In genomic region chr1:111801071-111801850, GRCh38 we compare ENCODE assay signal across 17 cellular contexts. TPM values are rescaled to one million over a fixed set of nuclear protein-coding genes. Genes with fewer than 3 reads are reported as not detected.
DNase-seq lines count a peak whose midpoint lies in the region; ATAC-seq and TF ChIP-seq lines count a peak whose summit lies in the region.
"Had no signal": no experiment of that assay in that cellular context is flagged by ENCODE, and none has a peak within 500 bp of the region (broad histone marks: within the 10 kb centered on the region; RNA-seq: fewer than 3 reads in every experiment).

No MANE protein-coding gene starts in this region.

- no peak overlapping the region for H3K9ac ChIP-seq in HCT116 (ENCODE audit: low read length)
- H3K9ac ChIP-seq in endodermal cell (ENCODE audit: extremely low read depth, low read length, poor library complexity, severe bottlenecking): no peak overlapping the region

- H2AFZ ChIP-seq in HCT116 (ENCODE audit: low read depth, low read length, poor library complexity, severe bottlenecking): no peak overlapping the region

- 90 to 92% methylated on average over 7 to 13 of the region's 13 CpGs for WGBS in endodermal cell (ENCODE audit: insufficient coverage in 1 of 2, insufficient read length in 1 of 2), 2 experiments
- WGBS in right lobe of liver (ENCODE audit: insufficient coverage, low coverage, low lambda C conversion rate, missing lambda C conversion rate): 85% methylated on average over 5 of the region's 13 CpGs

- H3K9me3 Mint-ChIP-seq in endodermal cell: peaks cover 3% of the 10 kb centered on the region
- H3K9me3 Mint-ChIP-seq: activated CD4-positive, alpha-beta T cell treated with anti-CD3 and anti-CD28 coated beads, Interleukin-2, amount 10 ng/mL, durations not matched to agents 24 days and 14 days; natural killer cell had no signal

- no peaks in the 10 kb centered on the region for H3K4me1 Mint-ChIP-seq in endodermal cell
- H3K4me1 Mint-ChIP-seq: activated CD4-positive, alpha-beta T cell treated with anti-CD3 and anti-CD28 coated beads, Interleukin-2, amount 10 ng/mL, durations not matched to agents 24 days and 14 days; activated naive CD8-positive, alpha-beta T cell treated with anti-CD3 and anti-CD28 coated beads for 36 hours had no signal

- TF ChIP-seq RAD21 in HCT116 (IDR thresholded peaks at IDR 0.05; ENCODE audit: low read depth): peak; percentile 33; the same call in 1 of the 2 replicates

- H3K27ac Mint-ChIP-seq in endodermal cell: no peak overlapping the region
- H3K27ac Mint-ChIP-seq: activated CD4-positive, alpha-beta T cell treated with anti-CD3 and anti-CD28 coated beads, Interleukin-2, amount 10 ng/mL, durations not matched to agents 24 days and 14 days; activated naive CD8-positive, alpha-beta T cell treated with anti-CD3 and anti-CD28 coated beads for 36 hours; natural killer cell had no signal

- BruUV-seq in HCT116 (replicated peaks; lab: Mats Ljungman, UMichigan): no TSS peak

- RAD21 ChIA-PET in HCT116 (lab: Charles Lee; ENCODE audit: low non-redundant PET in 1 of 2, low total read pairs in 2 of 2, uncharacterized antibody in 2 of 2, unreplicated experiment in 2 of 2): no interaction called here

- no peaks in the 10 kb centered on the region for H3K36me3 Mint-ChIP-seq in endodermal cell (ENCODE audit: low read depth)
- H3K36me3 Mint-ChIP-seq: activated naive CD8-positive, alpha-beta T cell treated with anti-CD3 and anti-CD28 coated beads for 36 hours; natural killer cell had no signal

- H3K27me3 ChIP-seq in HCT116 (ENCODE audit: insufficient read depth, low read length) (peaks cover 10% of the 10 kb centered on the region; the same call in 1 of the 2 replicates), endodermal cell (ENCODE audit: control insufficient read depth, insufficient read depth, low read length, poor library complexity, severe bottlenecking) (no peaks in the 10 kb centered on the region), right lobe of liver (no peaks in the 10 kb centered on the region)

- H3K4me3 ChIP-seq in HCT116 (replicated peaks in 1 of 2; ENCODE audit: low read depth in 1 of 2, low read length in 2 of 2) (no peak overlapping the region), endodermal cell (ENCODE audit: low read length) (no peak overlapping the region), right lobe of liver (no peak overlapping the region)

- no peaks in the 10 kb centered on the region for H3K9me2 ChIP-seq in HCT116 (ENCODE audit: insufficient read depth)

- TF ChIP-seq POLR2A in HCT116 (IDR thresholded peaks at IDR 0.05; ENCODE audit: borderline replicate concordance, extremely low read depth, insufficient read depth, insufficient read length) (no peak), right lobe of liver (IDR thresholded peaks at IDR 0.05) (no peak)

- no peaks in the 10 kb centered on the region for H4K20me1 ChIP-seq in HCT116 (ENCODE audit: insufficient read depth)

- no peaks in the 10 kb centered on the region for H3K9me3 ChIP-seq in HCT116 (ENCODE audit: control insufficient read depth in 1 of 2, insufficient read depth in 1 of 2, low read depth in 1 of 2, low read length in 2 of 2)
- peaks cover 10% of the 10 kb centered on the region for H3K9me3 ChIP-seq in endodermal cell (ENCODE audit: control insufficient read depth, low read length)
- H3K9me3 ChIP-seq in right lobe of liver: no peaks in the 10 kb centered on the region

- CTCF ChIA-PET in HCT116 (lab: Charles Lee): no interaction called here

- peaks cover 3% of the 10 kb centered on the region for H3K27me3 Mint-ChIP-seq in endodermal cell (ENCODE audit: insufficient read depth)
- H3K27me3 Mint-ChIP-seq: activated naive CD8-positive, alpha-beta T cell treated with anti-CD3 and anti-CD28 coated beads for 36 hours had no signal

- H3K79me2 ChIP-seq in HCT116 (ENCODE audit: insufficient read depth, low read length): no peaks in the 10 kb centered on the region

- ATAC-seq in HCT116: peak; percentile 53
- peak in 3 of 4 donors; percentile 45 to 76 (median 57) for ATAC-seq in right lobe of liver
- ATAC-seq in GM19324 (IDR thresholded peaks at IDR 0.05; ENCODE audit: low FRiP score, unreplicated experiment): no peak
- no peak for ATAC-seq in GM18907 (IDR thresholded peaks at IDR 0.05; ENCODE audit: unreplicated experiment)
- no peak for ATAC-seq in HG02798 (IDR thresholded peaks at IDR 0.05; ENCODE audit: poor library complexity, unreplicated experiment)
- ATAC-seq: activated T-cell treated with anti-CD3 and anti-CD28 coated beads, Interleukin-2, amount 50 U/mL, for 4 hours; natural killer cell had no signal

- H3K27ac ChIP-seq in HCT116 (ENCODE audit: low read depth, low read length): no peak overlapping the region
- H3K27ac ChIP-seq in endodermal cell (ENCODE audit: low read depth, low read length): no peak overlapping the region
- H3K27ac ChIP-seq in right lobe of liver: no peak overlapping the region

- intact Hi-C loops in HCT116 (cut with micrococcal nuclease): no loop called here
- intact Hi-C loops in right lobe of liver (cut with DNase I): no loop called here

- TF ChIP-seq CTCF in HCT116 (IDR thresholded peaks at IDR 0.05 in 2 of 3, conservative IDR thresholded peaks at IDR 0.05 in 1 of 3; ENCODE audit: borderline replicate concordance in 1 of 3, insufficient read depth in 1 of 3, low read depth in 2 of 3, low read length in 2 of 3) (0 out of 6 replicates have a peak, but pooled peaks of 2 of the 3 experiments have one; percentile 8 to 10), endodermal cell (conservative IDR thresholded peaks at IDR 0.05) (peak; percentile 49), right lobe of liver (IDR thresholded peaks at IDR 0.05) (peak in 2 of 4 donors; percentile 24 to 29)

- no peak overlapping the region for H3K4me3 Mint-ChIP-seq in endodermal cell
- H3K4me3 Mint-ChIP-seq: activated CD4-positive, alpha-beta T cell treated with anti-CD3 and anti-CD28 coated beads, Interleukin-2, amount 10 ng/mL, durations not matched to agents 24 days and 14 days; activated naive CD8-positive, alpha-beta T cell treated with anti-CD3 and anti-CD28 coated beads for 36 hours; activated T-cell treated with anti-CD3 and anti-CD28 coated beads, Interleukin-2, amount 50 U/mL, for 4 hours; natural killer cell had no signal

- DNase-seq in COLO668 (lab: John Stamatoyannopoulos, UW; ENCODE audit: unreplicated experiment) (peak; percentile 12), HCT116 (ENCODE audit: low read depth, low spot score) (no peak), endodermal cell (peak; percentile 57), right lobe of liver (no peak), KG1 (lab: John Stamatoyannopoulos, UW) (no peak)
- DNase-seq: activated CD4-positive, alpha-beta T cell treated with anti-CD3 and anti-CD28 coated beads, Interleukin-2, amount 10 ng/mL, durations not matched to agents 24 days and 14 days; activated naive CD8-positive, alpha-beta T cell treated with anti-CD3 and anti-CD28 coated beads for 36 hours; activated T-cell treated with anti-CD3 and anti-CD28 coated beads, Interleukin-2, amount 50 U/mL, for 4 hours; DMS153; effector memory CD4-positive, alpha-beta T cell; GOT3; natural killer cell; NCI-H2171; T-helper 9 cell had no signal

- no peak overlapping the region for H3K4me2 ChIP-seq in HCT116 (ENCODE audit: low read length)

- H3K4me1 ChIP-seq in HCT116 (ENCODE audit: control insufficient read depth in 1 of 2, insufficient read depth in 2 of 2, low read length in 2 of 2) (no peaks in the 10 kb centered on the region), endodermal cell (ENCODE audit: control insufficient read depth, insufficient read depth, low read length) (no peaks in the 10 kb centered on the region), right lobe of liver (no peaks in the 10 kb centered on the region)

- POLR2A ChIA-PET in HCT116 (lab: Charles Lee): no interaction called here

- no peaks in the 10 kb centered on the region for H3K36me3 ChIP-seq in HCT116 (ENCODE audit: control insufficient read depth in 1 of 2, insufficient read depth in 2 of 2, low read length in 2 of 2)
- H3K36me3 ChIP-seq in endodermal cell (ENCODE audit: control insufficient read depth, insufficient read depth, low read length): no peaks in the 10 kb centered on the region
- H3K36me3 ChIP-seq in right lobe of liver: no peaks in the 10 kb centered on the region

TF ChIP-seq in HCT116, 20 proteins besides CTCF, POLR2A, EP300 and RAD21:
- TF ChIP-seq ELF1 (IDR thresholded peaks at IDR 0.05; ENCODE audit: borderline replicate concordance, low read depth): no peak
- no peak for TF ChIP-seq EZH2phosphoT487 (IDR thresholded peaks at IDR 0.05; ENCODE audit: borderline replicate concordance)
- no peak for TF ChIP-seq SP1 (IDR thresholded peaks at IDR 0.05; ENCODE audit: low read depth)
- no peak for TF ChIP-seq JUND (IDR thresholded peaks at IDR 0.05)
- TF ChIP-seq SRF (IDR thresholded peaks at IDR 0.05; ENCODE audit: low read depth): no peak
- no peak for TF ChIP-seq MAX (IDR thresholded peaks at IDR 0.05)
- no peak for TF ChIP-seq CEBPB (IDR thresholded peaks at IDR 0.05; ENCODE audit: low read depth)
- no peak for TF ChIP-seq SIN3A (IDR thresholded peaks at IDR 0.05; ENCODE audit: low read depth)
- TF ChIP-seq EZH2 (IDR thresholded peaks at IDR 0.05): no peak
- TF ChIP-seq YY1 (IDR thresholded peaks at IDR 0.05; ENCODE audit: extremely low read depth, insufficient replicate concordance, low read depth, low read length): no peak
- no peak for TF ChIP-seq ZFX (IDR thresholded peaks at IDR 0.05)
- no peak for TF ChIP-seq ZNF274 (IDR thresholded peaks at IDR 0.05; ENCODE audit: low read depth, low read length)

RNA-seq across cellular contexts. Expression of gene DDX20, which starts 45.6 kb away (rescaled TPM):
- total RNA-seq in HCT116 (2021; ENCODE audit: unreplicated experiment) (14.9 TPM), endodermal cell (10 to 100 TPM; 19.4 to 19.8 TPM), right lobe of liver (10 to 100 TPM in 2 of 6 experiments, 1 to 10 TPM in 4; 3.9 to 11.6 (median 5.1) TPM)
- polyA plus RNA-seq in HCT116 (2012): 3.5 and 5.8 TPM in 2 replicates
- polyA plus RNA-seq in endodermal cell (2013, experiment 1 of 2): 18.2 TPM
- polyA plus RNA-seq in endodermal cell (2013, experiment 2 of 2): 16.6 TPM

Comparison
In these comparisons a context has a peak if more than half of its experiments do, and no peak if none do; other contexts are left out.
1. DNase-seq: peak in COLO668 (single experiment) and endodermal cell (single experiment); none in HCT116 (single experiment), right lobe of liver (0 of 3) and KG1 (single experiment).
2. ATAC-seq: peak in HCT116 (single experiment) and right lobe of liver (3 of 4); none in GM19324 (single experiment), GM18907 (single experiment) and HG02798 (single experiment).